In genomic region chrY:7874080-7874479, GRCh38 we compare ENCODE assay signal across 14 cellular contexts.
A peak's percentile ranks its signal among the peaks of the same experiment; 100 is the strongest.
DNase-seq lines count a peak whose midpoint lies in the region; ATAC-seq and TF ChIP-seq lines count a peak whose summit lies in the region.
"Had no signal": no experiment of that assay in that cellular context is flagged by ENCODE, and none has a peak within 500 bp of the region (broad histone marks: within the 10 kb centered on the region; RNA-seq: fewer than 3 reads in every experiment).

No MANE protein-coding gene starts in this region.

- DNase-seq in GM10248 (ENCODE audit: extremely low spot score) (no peak), NCI-H2171 (lab: John Stamatoyannopoulos, UW) (peak; percentile 17), foreskin fibroblast (peak; percentile 58 to 76), stomach (no peak), NCI-H1436 treated with DMSO at 0.1 percent for 48 hours (lab: John Stamatoyannopoulos, UW) (no peak)
- DNase-seq: activated T-cell treated with anti-CD3 and anti-CD28 coated beads, Interleukin-2, amount 50 U/mL, for 24 hours; brain microvascular endothelial cell; CD4-positive, alpha-beta memory T cell; hippocampal formation; naive B cell; NCI-H510A had no signal

- POLR2A ChIA-PET in GM10248 (lab: Yijun Ruan, JAX) = no interaction called here

- TF ChIP-seq CTCF in 22Rv1 (IDR thresholded peaks at IDR 0.05) = peak; percentile 61
- peak; percentile 30 for TF ChIP-seq CTCF in GM10248 (IDR thresholded peaks at IDR 0.05; ENCODE audit: control extremely low read depth, extremely low read depth, low read depth, missing control alignments)
- TF ChIP-seq CTCF in foreskin fibroblast (IDR thresholded peaks at IDR 0.05; ENCODE audit: low read depth, low read length) = peak; percentile 30
- no peak for TF ChIP-seq CTCF in stomach (IDR thresholded peaks at IDR 0.05)

- no peaks in the 10 kb centered on the region for H3K4me1 ChIP-seq in stomach

- no peak for TF ChIP-seq POLR2A in stomach (IDR thresholded peaks at IDR 0.05)

- no peaks in the 10 kb centered on the region for H3K36me3 ChIP-seq in stomach
- H3K36me3 ChIP-seq: brain microvascular endothelial cell had no signal

- H3K4me3 ChIP-seq in foreskin fibroblast (ENCODE audit: low read depth in 1 of 2, low read length in 2 of 2) (no peak overlapping the region), stomach (no peak overlapping the region)

- ATAC-seq in HG03469 (IDR thresholded peaks at IDR 0.05; ENCODE audit: unreplicated experiment) = no peak
- ATAC-seq in esophagus mucosa = no peak

- CTCF ChIA-PET in GM10248 (lab: Yijun Ruan, JAX) = interaction anchor here (1.0 kb wide), 1 partner anchor 20 kb away, joined by 3 read pairs; no protein-coding TSS in a partner anchor

- H3K27ac ChIP-seq in 22Rv1 = no peak overlapping the region
- no peak overlapping the region for H3K27ac ChIP-seq in stomach
- H3K27ac ChIP-seq: brain microvascular endothelial cell had no signal

- TF ChIP-seq EP300 in stomach (IDR thresholded peaks at IDR 0.05) = no peak

- H3K9me3 ChIP-seq in stomach = no peaks in the 10 kb centered on the region

- H3K27me3 ChIP-seq in stomach = no peaks in the 10 kb centered on the region
- H3K27me3 ChIP-seq: brain microvascular endothelial cell had no signal

- intact Hi-C loops in stomach (cut with DNase I; ENCODE audit: low total_unique reads) = no loop called here

Comparison
In these comparisons a context has a peak if more than half of its experiments do, and no peak if none do; other contexts are left out.
1. CTCF ChIP-seq: peak in 22Rv1 (single experiment), GM10248 (single experiment) and foreskin fibroblast (single experiment); none in stomach (0 of 7).
2. DNase-seq: peak in NCI-H2171 (single experiment) and foreskin fibroblast (2 of 2); none in GM10248 (single experiment), stomach (single experiment) and NCI-H1436 treated with DMSO at 0.1 percent for 48 hours (single experiment).